1 cellular context compared by ENCODE assay signal in genomic region chr5:90707698-90708097, GRCh38.
TF ChIP-seq lines count a peak whose summit lies in the region.

No MANE protein-coding gene starts in this region.

TF ChIP-seq in GM23338, 12 proteins besides CTCF, POLR2A, EP300 and RAD21 (continued from another document):
- TF ChIP-seq, protein P1, sequence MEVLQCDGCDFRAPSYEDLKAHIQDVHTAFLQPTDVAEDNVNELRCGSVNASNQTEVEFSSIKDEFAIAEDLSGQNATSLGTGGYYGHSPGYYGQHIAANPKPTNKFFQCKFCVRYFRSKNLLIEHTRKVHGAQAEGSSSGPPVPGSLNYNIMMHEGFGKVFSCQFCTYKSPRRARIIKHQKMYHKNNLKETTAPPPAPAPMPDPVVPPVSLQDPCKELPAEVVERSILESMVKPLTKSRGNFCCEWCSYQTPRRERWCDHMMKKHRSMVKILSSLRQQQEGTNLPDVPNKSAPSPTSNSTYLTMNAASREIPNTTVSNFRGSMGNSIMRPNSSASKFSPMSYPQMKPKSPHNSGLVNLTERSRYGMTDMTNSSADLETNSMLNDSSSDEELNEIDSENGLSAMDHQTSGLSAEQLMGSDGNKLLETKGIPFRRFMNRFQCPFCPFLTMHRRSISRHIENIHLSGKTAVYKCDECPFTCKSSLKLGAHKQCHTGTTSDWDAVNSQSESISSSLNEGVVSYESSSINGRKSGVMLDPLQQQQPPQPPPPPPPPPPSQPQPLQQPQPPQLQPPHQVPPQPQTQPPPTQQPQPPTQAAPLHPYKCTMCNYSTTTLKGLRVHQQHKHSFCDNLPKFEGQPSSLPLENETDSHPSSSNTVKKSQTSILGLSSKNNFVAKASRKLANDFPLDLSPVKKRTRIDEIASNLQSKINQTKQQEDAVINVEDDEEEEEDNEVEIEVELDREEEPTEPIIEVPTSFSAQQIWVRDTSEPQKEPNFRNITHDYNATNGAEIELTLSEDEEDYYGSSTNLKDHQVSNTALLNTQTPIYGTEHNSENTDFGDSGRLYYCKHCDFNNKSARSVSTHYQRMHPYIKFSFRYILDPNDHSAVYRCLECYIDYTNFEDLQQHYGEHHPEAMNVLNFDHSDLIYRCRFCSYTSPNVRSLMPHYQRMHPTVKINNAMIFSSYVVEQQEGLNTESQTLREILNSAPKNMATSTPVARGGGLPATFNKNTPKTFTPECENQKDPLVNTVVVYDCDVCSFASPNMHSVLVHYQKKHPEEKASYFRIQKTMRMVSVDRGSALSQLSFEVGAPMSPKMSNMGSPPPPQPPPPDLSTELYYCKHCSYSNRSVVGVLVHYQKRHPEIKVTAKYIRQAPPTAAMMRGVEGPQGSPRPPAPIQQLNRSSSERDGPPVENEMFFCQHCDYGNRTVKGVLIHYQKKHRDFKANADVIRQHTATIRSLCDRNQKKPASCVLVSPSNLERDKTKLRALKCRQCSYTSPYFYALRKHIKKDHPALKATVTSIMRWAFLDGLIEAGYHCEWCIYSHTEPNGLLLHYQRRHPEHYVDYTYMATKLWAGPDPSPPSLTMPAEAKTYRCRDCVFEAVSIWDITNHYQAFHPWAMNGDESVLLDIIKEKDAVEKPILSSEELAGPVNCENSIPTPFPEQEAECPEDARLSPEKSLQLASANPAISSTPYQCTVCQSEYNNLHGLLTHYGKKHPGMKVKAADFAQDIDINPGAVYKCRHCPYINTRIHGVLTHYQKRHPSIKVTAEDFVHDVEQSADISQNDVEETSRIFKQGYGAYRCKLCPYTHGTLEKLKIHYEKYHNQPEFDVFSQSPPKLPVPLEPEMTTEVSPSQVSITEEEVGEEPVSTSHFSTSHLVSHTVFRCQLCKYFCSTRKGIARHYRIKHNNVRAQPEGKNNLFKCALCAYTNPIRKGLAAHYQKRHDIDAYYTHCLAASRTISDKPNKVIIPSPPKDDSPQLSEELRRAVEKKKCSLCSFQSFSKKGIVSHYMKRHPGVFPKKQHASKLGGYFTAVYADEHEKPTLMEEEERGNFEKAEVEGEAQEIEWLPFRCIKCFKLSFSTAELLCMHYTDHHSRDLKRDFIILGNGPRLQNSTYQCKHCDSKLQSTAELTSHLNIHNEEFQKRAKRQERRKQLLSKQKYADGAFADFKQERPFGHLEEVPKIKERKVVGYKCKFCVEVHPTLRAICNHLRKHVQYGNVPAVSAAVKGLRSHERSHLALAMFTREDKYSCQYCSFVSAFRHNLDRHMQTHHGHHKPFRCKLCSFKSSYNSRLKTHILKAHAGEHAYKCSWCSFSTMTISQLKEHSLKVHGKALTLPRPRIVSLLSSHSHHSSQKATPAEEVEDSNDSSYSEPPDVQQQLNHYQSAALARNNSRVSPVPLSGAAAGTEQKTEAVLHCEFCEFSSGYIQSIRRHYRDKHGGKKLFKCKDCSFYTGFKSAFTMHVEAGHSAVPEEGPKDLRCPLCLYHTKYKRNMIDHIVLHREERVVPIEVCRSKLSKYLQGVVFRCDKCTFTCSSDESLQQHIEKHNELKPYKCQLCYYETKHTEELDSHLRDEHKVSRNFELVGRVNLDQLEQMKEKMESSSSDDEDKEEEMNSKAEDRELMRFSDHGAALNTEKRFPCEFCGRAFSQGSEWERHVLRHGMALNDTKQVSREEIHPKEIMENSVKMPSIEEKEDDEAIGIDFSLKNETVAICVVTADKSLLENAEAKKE (CRISPR knock-in tag; IDR thresholded peaks at IDR 0.05) = no peak
- TF ChIP-seq REST (IDR thresholded peaks at IDR 0.05; ENCODE audit: unreplicated experiment) (no peak), EZH2phosphoT487 (IDR thresholded peaks at IDR 0.05; ENCODE audit: unreplicated experiment) (no peak), STAT1 (IDR thresholded peaks at IDR 0.05; ENCODE audit: unreplicated experiment) (no peak), ZNF114 (CRISPR knock-in tag; IDR thresholded peaks at IDR 0.05) (no peak), NANOG (IDR thresholded peaks at IDR 0.05; ENCODE audit: borderline replicate concordance) (no peak), POLR2AphosphoS5 (IDR thresholded peaks at IDR 0.05; ENCODE audit: low read depth) (no peak), CREB1 (CRISPR knock-in tag; IDR thresholded peaks at IDR 0.05; ENCODE audit: low read depth) (no peak), EZH2 (IDR thresholded peaks at IDR 0.05; ENCODE audit: low read depth, unreplicated experiment) (no peak), JUNB (IDR thresholded peaks at IDR 0.05; ENCODE audit: unreplicated experiment) (no peak)
